1 cellular context compared by ENCODE assay signal in the genomic region with DNA sequence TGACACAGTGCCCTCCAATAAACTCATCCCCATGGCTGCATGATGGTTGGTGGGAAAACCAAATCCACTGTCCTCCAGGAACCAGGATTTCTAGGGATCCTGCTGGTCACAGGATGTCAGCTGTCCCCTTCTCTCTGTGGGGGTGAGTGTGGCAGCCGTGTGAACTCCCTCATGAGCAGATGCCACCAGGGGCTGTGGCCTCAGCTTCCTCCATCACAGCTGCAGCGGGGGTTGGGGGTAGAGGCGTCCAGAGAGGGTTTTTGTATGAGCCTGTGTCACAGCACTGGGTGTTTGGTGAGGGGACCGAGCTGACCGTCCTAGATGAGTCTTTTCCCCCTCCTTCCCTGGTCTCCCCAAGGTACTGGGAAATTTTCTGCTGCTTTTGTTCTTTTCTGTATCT.
A peak's percentile ranks its signal among the peaks of the same experiment; 100 is the strongest.
TF ChIP-seq lines count a peak whose summit lies in the region.

No MANE protein-coding gene starts in this region.

TF ChIP-seq in GM12878, 131 proteins besides CTCF, POLR2A, EP300 and RAD21:
- TF ChIP-seq RUNX3 (IDR thresholded peaks at IDR 0.05; ENCODE audit: low read length) (0 out of 2 replicates have a peak, but pooled peaks have one; percentile 14), TCF3 (IDR thresholded peaks at IDR 0.05; ENCODE audit: borderline replicate concordance, insufficient read depth, low read depth, low read length) (0 out of 2 replicates have a peak, but pooled peaks have one; percentile 30), IKZF1 (conservative IDR thresholded peaks at IDR 0.05) (peak; percentile 42; the same call in 1 of the 2 replicates), YY1 (IDR thresholded peaks at IDR 0.05; ENCODE audit: low read depth, low read length) (0 out of 2 replicates have a peak, but pooled peaks have one; percentile 24), TCF12 (IDR thresholded peaks at IDR 0.05; ENCODE audit: low read depth, low read length) (peak; percentile 79), BMI1 (IDR thresholded peaks at IDR 0.05; ENCODE audit: borderline replicate concordance) (no peak), EED (IDR thresholded peaks at IDR 0.05; ENCODE audit: low read depth) (0 out of 2 replicates have a peak, but pooled peaks have one; percentile 29)
- TF ChIP-seq, protein P1, sequence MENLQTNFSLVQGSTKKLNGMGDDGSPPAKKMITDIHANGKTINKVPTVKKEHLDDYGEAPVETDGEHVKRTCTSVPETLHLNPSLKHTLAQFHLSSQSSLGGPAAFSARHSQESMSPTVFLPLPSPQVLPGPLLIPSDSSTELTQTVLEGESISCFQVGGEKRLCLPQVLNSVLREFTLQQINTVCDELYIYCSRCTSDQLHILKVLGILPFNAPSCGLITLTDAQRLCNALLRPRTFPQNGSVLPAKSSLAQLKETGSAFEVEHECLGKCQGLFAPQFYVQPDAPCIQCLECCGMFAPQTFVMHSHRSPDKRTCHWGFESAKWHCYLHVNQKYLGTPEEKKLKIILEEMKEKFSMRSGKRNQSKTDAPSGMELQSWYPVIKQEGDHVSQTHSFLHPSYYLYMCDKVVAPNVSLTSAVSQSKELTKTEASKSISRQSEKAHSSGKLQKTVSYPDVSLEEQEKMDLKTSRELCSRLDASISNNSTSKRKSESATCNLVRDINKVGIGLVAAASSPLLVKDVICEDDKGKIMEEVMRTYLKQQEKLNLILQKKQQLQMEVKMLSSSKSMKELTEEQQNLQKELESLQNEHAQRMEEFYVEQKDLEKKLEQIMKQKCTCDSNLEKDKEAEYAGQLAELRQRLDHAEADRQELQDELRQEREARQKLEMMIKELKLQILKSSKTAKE (IDR thresholded peaks at IDR 0.05; ENCODE audit: low read depth, poor library complexity, severe bottlenecking): no peak
